ENCODE assay signal across 8 cellular contexts in genomic region chr14:106879241-106879640, GRCh38.
DNase-seq lines count a peak whose midpoint lies in the region; ATAC-seq and TF ChIP-seq lines count a peak whose summit lies in the region.

No MANE protein-coding gene starts in this region.

- H3K9me3 ChIP-seq in right lobe of liver: no peaks in the 10 kb centered on the region

- ATAC-seq in activated CD8-positive, alpha-beta T cell treated with anti-CD3 and anti-CD28 coated beads, Interleukin-2, amount 10 ng/mL, durations not matched to agents 7 days and 5 days: peak; percentile 90
- peak in 3 of 4 donors; percentile 56 to 82 (median 57) for ATAC-seq in right lobe of liver
- no peak for ATAC-seq in GM18519 (IDR thresholded peaks at IDR 0.05; ENCODE audit: low FRiP score, unreplicated experiment)
- ATAC-seq in HG03139 (IDR thresholded peaks at IDR 0.05; ENCODE audit: unreplicated experiment): no peak
- ATAC-seq in HG02588 (IDR thresholded peaks at IDR 0.05; ENCODE audit: unreplicated experiment): no peak

- POLR2A ChIA-PET in activated CD8-positive, alpha-beta T cell treated with anti-CD3 and anti-CD28 coated beads, Interleukin-2, amount 10 ng/mL, durations not matched to agents 7 days and 5 days (lab: Charles Lee): no interaction called here

- H3K4me1 Mint-ChIP-seq in activated CD8-positive, alpha-beta T cell treated with anti-CD3 and anti-CD28 coated beads, Interleukin-2, amount 10 ng/mL, durations not matched to agents 7 days and 5 days (ENCODE audit: low read depth): peaks cover 12% of the 10 kb centered on the region

- DNase-seq in AML-193 (lab: John Stamatoyannopoulos, UW) (peak; percentile 74 to 81), GM19240 (ENCODE audit: insufficient read length, low spot score) (peak; percentile 59), NCI-H146 (lab: John Stamatoyannopoulos, UW) (peak; percentile 71), right lobe of liver (peak in 1 of 3 donors; percentile 50)
- peak; percentile 82 for DNase-seq in activated CD8-positive, alpha-beta T cell treated with anti-CD3 and anti-CD28 coated beads, Interleukin-2, amount 10 ng/mL, durations not matched to agents 7 days and 5 days

- intact Hi-C loops in right lobe of liver (cut with DNase I): no loop called here

- no peaks in the 10 kb centered on the region for H3K36me3 ChIP-seq in right lobe of liver

- H3K27ac Mint-ChIP-seq in activated CD8-positive, alpha-beta T cell treated with anti-CD3 and anti-CD28 coated beads, Interleukin-2, amount 10 ng/mL, durations not matched to agents 7 days and 5 days: no peak overlapping the region

- TF ChIP-seq POLR2A in right lobe of liver (IDR thresholded peaks at IDR 0.05): no peak

- CTCF ChIA-PET in activated CD8-positive, alpha-beta T cell treated with anti-CD3 and anti-CD28 coated beads, Interleukin-2, amount 10 ng/mL, durations not matched to agents 7 days and 5 days (lab: Charles Lee): interaction anchor here (0.8 to 9.5 kb wide), 5 partner anchors 19 to 49 kb away, joined by 3 to 193 read pairs (median 3); no protein-coding TSS in a partner anchor

- H3K4me1 ChIP-seq in right lobe of liver: no peaks in the 10 kb centered on the region

- H3K9me3 Mint-ChIP-seq in activated CD8-positive, alpha-beta T cell treated with anti-CD3 and anti-CD28 coated beads, Interleukin-2, amount 10 ng/mL, durations not matched to agents 7 days and 5 days (ENCODE audit: insufficient read depth): no peaks in the 10 kb centered on the region

- WGBS in right lobe of liver (ENCODE audit: insufficient coverage, low coverage, low lambda C conversion rate, missing lambda C conversion rate): 41% methylated on average over 8 of the region's 8 CpGs

- no peaks in the 10 kb centered on the region for H3K36me3 Mint-ChIP-seq in activated CD8-positive, alpha-beta T cell treated with anti-CD3 and anti-CD28 coated beads, Interleukin-2, amount 10 ng/mL, durations not matched to agents 7 days and 5 days (ENCODE audit: low read depth)

- no peaks in the 10 kb centered on the region for H3K27me3 ChIP-seq in right lobe of liver

- TF ChIP-seq CTCF in right lobe of liver (IDR thresholded peaks at IDR 0.05): peak; percentile 18 to 38 (median 30)

- no peak overlapping the region for H3K27ac ChIP-seq in right lobe of liver

- H3K27me3 Mint-ChIP-seq in activated CD8-positive, alpha-beta T cell treated with anti-CD3 and anti-CD28 coated beads, Interleukin-2, amount 10 ng/mL, durations not matched to agents 7 days and 5 days (ENCODE audit: low read depth): peaks cover 20% of the 10 kb centered on the region

- H3K4me3 Mint-ChIP-seq in activated CD8-positive, alpha-beta T cell treated with anti-CD3 and anti-CD28 coated beads, Interleukin-2, amount 10 ng/mL, durations not matched to agents 7 days and 5 days: no peak overlapping the region

- H3K4me3 ChIP-seq in right lobe of liver: no peak overlapping the region

Comparison
In these comparisons a context has a peak if more than half of its experiments do, and no peak if none do; other contexts are left out.
1. ATAC-seq: peak in activated CD8-positive, alpha-beta T cell treated with anti-CD3 and anti-CD28 coated beads, Interleukin-2, amount 10 ng/mL, durations not matched to agents 7 days and 5 days (single experiment) and right lobe of liver (3 of 4); none in GM18519 (single experiment), HG03139 (single experiment) and HG02588 (single experiment).